In the genomic region with DNA sequence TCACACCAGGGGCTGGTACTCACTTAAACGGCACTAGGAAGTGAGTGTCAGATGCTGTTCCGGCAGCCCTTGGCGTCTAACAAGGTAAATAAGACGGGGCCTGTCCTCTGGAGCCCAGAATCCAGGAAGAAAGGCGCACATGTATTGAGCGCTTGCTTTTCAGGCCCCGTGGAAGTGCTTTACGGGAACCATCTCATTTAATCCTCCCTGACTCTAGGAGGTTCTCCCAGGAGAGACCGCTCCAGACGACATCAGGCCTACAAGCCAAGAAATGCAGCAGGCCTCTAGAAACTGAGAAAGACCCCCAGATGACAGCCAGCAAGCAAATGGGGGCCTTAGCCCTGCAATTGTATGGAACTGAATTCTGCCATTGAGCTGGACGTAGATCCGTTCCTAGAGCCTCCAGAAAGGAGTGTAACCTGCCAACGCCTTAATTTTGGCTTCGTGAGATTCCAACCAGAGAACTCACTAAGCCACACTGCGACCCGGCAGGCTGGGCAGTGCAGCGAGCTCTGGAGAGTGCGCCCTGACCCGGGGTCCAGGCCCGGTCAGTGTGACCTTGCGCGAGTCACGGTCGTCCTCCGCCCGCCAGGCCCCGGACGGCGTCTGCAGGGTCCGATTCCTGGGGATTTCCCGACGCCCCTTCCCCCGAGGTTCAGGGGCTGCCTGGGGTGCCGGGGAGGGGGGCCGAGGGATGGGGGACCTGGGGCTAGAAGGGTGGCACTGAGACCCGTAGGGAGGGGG, we compare ENCODE assay signal across 10 cellular contexts. TPM values are rescaled to one million over a fixed set of nuclear protein-coding genes. Genes with fewer than 3 reads are reported as not detected.
DNase-seq lines count a peak whose midpoint lies in the region; ATAC-seq and TF ChIP-seq lines count a peak whose summit lies in the region.
"Had no signal": no experiment of that assay in that cellular context is flagged by ENCODE, and none has a peak within 500 bp of the region (broad histone marks: within the 10 kb centered on the region; RNA-seq: fewer than 3 reads in every experiment).

No MANE protein-coding gene starts in this region.

- peaks cover 0 to 17% of the 10 kb centered on the region in 2 donors for H3K4me1 ChIP-seq in right atrium auricular region
- H3K4me1 ChIP-seq in vagina: peaks cover 19% of the 10 kb centered on the region
- no peaks in the 10 kb centered on the region for H3K4me1 ChIP-seq in foreskin keratinocyte

- peak overlapping the region; percentile 47 for H3K4me3 Mint-ChIP-seq in activated naive CD8-positive, alpha-beta T cell
- H3K4me3 Mint-ChIP-seq in memory B cell: peak overlapping the region; percentile 81

- no peak for DNase-seq in right atrium auricular region (ENCODE audit: low spot score)
- no peak for DNase-seq in Right ventricle myocardium inferior (ENCODE audit: missing footprints)
- DNase-seq in memory B cell (ENCODE audit: low spot score in 2 of 2): no peak
- DNase-seq in vagina (ENCODE audit: extremely low spot score in 2 of 2): no peak
- no peak for DNase-seq in foreskin keratinocyte
- DNase-seq: KG1 had no signal

- no peak for TF ChIP-seq CTCF in right atrium auricular region (IDR thresholded peaks at IDR 0.05)
- no peak for TF ChIP-seq CTCF in vagina (IDR thresholded peaks at IDR 0.05)
- no peak for TF ChIP-seq CTCF in foreskin keratinocyte (conservative IDR thresholded peaks at IDR 0.05)

- no peaks in the 10 kb centered on the region for H3K9me3 Mint-ChIP-seq in activated naive CD8-positive, alpha-beta T cell (ENCODE audit: low read depth)
- no peaks in the 10 kb centered on the region for H3K9me3 Mint-ChIP-seq in memory B cell

- intact Hi-C loops in Right ventricle myocardium inferior (cut with DNase I): no loop called here
- intact Hi-C loops in vagina (cut with DNase I): no loop called here

- no peaks in the 10 kb centered on the region for H3K36me3 ChIP-seq in right atrium auricular region
- no peaks in the 10 kb centered on the region for H3K36me3 ChIP-seq in vagina

- H3K27me3 ChIP-seq in right atrium auricular region: no peaks in the 10 kb centered on the region
- H3K27me3 ChIP-seq in vagina: no peaks in the 10 kb centered on the region
- peaks cover 52% of the 10 kb centered on the region for H3K27me3 ChIP-seq in foreskin keratinocyte

- H3K9me3 ChIP-seq in right atrium auricular region (no peaks in the 10 kb centered on the region), vagina (no peaks in the 10 kb centered on the region)
- H3K9me3 ChIP-seq: SK-N-SH had no signal

- H3K27me3 Mint-ChIP-seq in activated naive CD8-positive, alpha-beta T cell: peaks cover 20% of the 10 kb centered on the region
- peaks cover 5% of the 10 kb centered on the region for H3K27me3 Mint-ChIP-seq in memory B cell

- H3K36me3 Mint-ChIP-seq in activated naive CD8-positive, alpha-beta T cell: no peaks in the 10 kb centered on the region
- H3K36me3 Mint-ChIP-seq in memory B cell: peaks cover 4% of the 10 kb centered on the region

- no peak for ATAC-seq in Right ventricle myocardium inferior
- ATAC-seq in memory B cell (ENCODE audit: low read depth): no peak
- no peak for ATAC-seq in GM21360 (IDR thresholded peaks at IDR 0.05; ENCODE audit: unreplicated experiment)
- ATAC-seq in foreskin keratinocyte: no peak
- ATAC-seq in GM21786 (IDR thresholded peaks at IDR 0.05; ENCODE audit: unreplicated experiment): no peak

- H3K27ac Mint-ChIP-seq in activated naive CD8-positive, alpha-beta T cell: no peak overlapping the region
- no peak overlapping the region for H3K27ac Mint-ChIP-seq in memory B cell

- no peak overlapping the region for H3K27ac ChIP-seq in right atrium auricular region
- no peak overlapping the region for H3K27ac ChIP-seq in vagina
- H3K27ac ChIP-seq in foreskin keratinocyte: no peak overlapping the region

- H3K4me3 ChIP-seq in right atrium auricular region (peak overlapping the region; percentile 44 to 57), vagina (peak overlapping the region; percentile 53 to 72)

- no peak for TF ChIP-seq POLR2A in vagina (IDR thresholded peaks at IDR 0.05)

- H3K4me1 Mint-ChIP-seq in activated naive CD8-positive, alpha-beta T cell (ENCODE audit: low read depth): peaks cover 8% of the 10 kb centered on the region
- peaks cover 17% of the 10 kb centered on the region for H3K4me1 Mint-ChIP-seq in memory B cell

RNA-seq across cellular contexts. Expression of a gene that starts 0.5 kb away (rescaled TPM):
- total RNA-seq in right atrium auricular region: 1 to 10 TPM in 1 of 2 donors, under 1 TPM in 1; 0.67 to 1.0 TPM
- 1.2 TPM for total RNA-seq in Right ventricle myocardium inferior
- total RNA-seq in vagina: 3.2 TPM
- total RNA-seq in foreskin keratinocyte: 0.39 and 0.41 TPM in 2 replicates
- 0.29 and 0.30 TPM in 2 replicates for polyA plus RNA-seq in foreskin keratinocyte

RNA-seq across cellular contexts. Expression of a gene that starts 14.5 kb away (rescaled TPM):
- 10 to 100 TPM; 71.5 to 89.3 TPM for total RNA-seq in right atrium auricular region
- 52.6 TPM for total RNA-seq in Right ventricle myocardium inferior
- total RNA-seq in vagina: 51.8 TPM
- 42.5 and 49.3 TPM in 2 replicates for total RNA-seq in foreskin keratinocyte
- polyA plus RNA-seq in foreskin keratinocyte: 86.8 and 92.8 TPM in 2 replicates

RNA-seq across cellular contexts. Expression of a gene that starts 14.9 kb away (rescaled TPM):
- 1 to 10 TPM; 6.1 to 8.6 TPM for total RNA-seq in right atrium auricular region
- total RNA-seq in Right ventricle myocardium inferior: 4.8 TPM
- total RNA-seq in vagina: 9.1 TPM
- total RNA-seq in foreskin keratinocyte: 22.6 and 24.4 TPM in 2 replicates
- 21.8 and 25.1 TPM in 2 replicates for polyA plus RNA-seq in foreskin keratinocyte

RNA-seq across cellular contexts. Expression of a gene that starts 28.2 kb away (rescaled TPM):
- under 1 TPM in 1 of 2 donors, not detected in 1; 0.22 TPM for total RNA-seq in right atrium auricular region
- total RNA-seq in Right ventricle myocardium inferior: 0.32 TPM
- total RNA-seq in vagina: 0.25 TPM
- not detected in 2 replicates for total RNA-seq in foreskin keratinocyte
- polyA plus RNA-seq in foreskin keratinocyte: not detected in 2 replicates
